ENCODE assay signal across 1 cellular context in genomic region chr3:9153763-9154601, GRCh38.
TF ChIP-seq lines count a peak whose summit lies in the region.

No MANE protein-coding gene starts in this region.

TF ChIP-seq in GM23338, 12 proteins besides CTCF, POLR2A, EP300 and RAD21 (continued from another document):
- TF ChIP-seq REST (IDR thresholded peaks at IDR 0.05; ENCODE audit: unreplicated experiment): no peak
- no peak for TF ChIP-seq EZH2 (IDR thresholded peaks at IDR 0.05; ENCODE audit: low read depth, unreplicated experiment)
- TF ChIP-seq NANOG (IDR thresholded peaks at IDR 0.05; ENCODE audit: borderline replicate concordance): no peak
- TF ChIP-seq ZNF331 (CRISPR knock-in tag; IDR thresholded peaks at IDR 0.05; ENCODE audit: low read depth): no peak
- no peak for TF ChIP-seq ZNF114 (CRISPR knock-in tag; IDR thresholded peaks at IDR 0.05)
- no peak for TF ChIP-seq STAT1 (IDR thresholded peaks at IDR 0.05; ENCODE audit: unreplicated experiment)
- TF ChIP-seq JUNB (IDR thresholded peaks at IDR 0.05; ENCODE audit: unreplicated experiment): no peak
- no peak for TF ChIP-seq ETS1 (IDR thresholded peaks at IDR 0.05)
- no peak for TF ChIP-seq POLR2AphosphoS5 (IDR thresholded peaks at IDR 0.05; ENCODE audit: low read depth)
- no peak for TF ChIP-seq CREB1 (CRISPR knock-in tag; IDR thresholded peaks at IDR 0.05; ENCODE audit: low read depth)
